24 cellular contexts compared by ENCODE assay signal in genomic region chr6:89069536-89070163, GRCh38. TPM values are rescaled to one million over a fixed set of nuclear protein-coding genes. Genes with fewer than 3 reads are reported as not detected.
"Had no signal": no experiment of that assay in that cellular context is flagged by ENCODE, and none has a peak within 500 bp of the region (broad histone marks: within the 10 kb centered on the region; RNA-seq: fewer than 3 reads in every experiment).

No MANE protein-coding gene starts in this region.

- DNase-seq: effector memory CD8-positive, alpha-beta T cell; erythroblast; esophagus squamous epithelium; foreskin melanocyte; glutamatergic neuron; heart right ventricle; hippocampal formation; left cardiac atrium; left lung; mesenchymal stem cell; mucosa of descending colon; naive B cell; sigmoid colon; stimulated activated CD4-positive, alpha-beta T cell treated with anti-CD3 and anti-CD28 coated beads, Interleukin-2, amount 100 ng/mL, for 24 hours; stimulated activated CD4-positive, alpha-beta T cell treated with anti-CD3 and anti-CD28 coated beads, Interleukin-4, amount 100 ng/mL, for 24 hours; stimulated activated naive CD4-positive, alpha-beta T cell treated with Interleukin-2 at 50 U/mL for 16 hours; stomach; thyroid gland had no signal

- H3K27ac ChIP-seq: coronary artery, esophagus squamous epithelium, heart right ventricle, left lung, prostate gland, right atrium auricular region, sigmoid colon, stomach, thyroid gland had no signal

- H3K4me1 ChIP-seq: prostate gland, right atrium auricular region, thyroid gland had no signal

- H3K4me3 ChIP-seq: coronary artery, esophagus squamous epithelium, heart right ventricle, left lung, prostate gland, right atrium auricular region, sigmoid colon, stomach, thyroid gland had no signal

- H3K9me3 ChIP-seq: esophagus squamous epithelium, left lung, mucosa of descending colon, prostate gland, right atrium auricular region, sigmoid colon, stomach, thyroid gland had no signal

- H3K36me3 ChIP-seq: esophagus squamous epithelium, heart right ventricle, left lung, prostate gland, right atrium auricular region, sigmoid colon, stomach, thyroid gland had no signal

- H3K27me3 ChIP-seq: esophagus squamous epithelium, heart right ventricle, left lung, right atrium auricular region, sigmoid colon, stomach, thyroid gland had no signal

- ATAC-seq: effector memory CD8-positive, alpha-beta T cell; heart right ventricle; left cardiac atrium; left lung; mucosa of descending colon; natural killer cell treated with Interleukin-12 subunit alpha and Interleukin-12 subunit beta and Interleukin-15 and Interleukin-18, amount 100 ng/mL, for 72 hours; stimulated activated effector memory CD8-positive, alpha-beta T cell treated with anti-CD3 and anti-CD28 coated beads, Interleukin-12 subunit alpha, Interleukin-12 subunit beta, amount 100 ng/mL, for 72 hours had no signal

RNA-seq across cellular contexts. Expression of gene SRSF12, which starts 48.2 kb away (rescaled TPM):
- total RNA-seq: lung microvascular endothelial cell had no signal
